Comparison of ENCODE assay signal across 1 cellular context in the genomic region with DNA sequence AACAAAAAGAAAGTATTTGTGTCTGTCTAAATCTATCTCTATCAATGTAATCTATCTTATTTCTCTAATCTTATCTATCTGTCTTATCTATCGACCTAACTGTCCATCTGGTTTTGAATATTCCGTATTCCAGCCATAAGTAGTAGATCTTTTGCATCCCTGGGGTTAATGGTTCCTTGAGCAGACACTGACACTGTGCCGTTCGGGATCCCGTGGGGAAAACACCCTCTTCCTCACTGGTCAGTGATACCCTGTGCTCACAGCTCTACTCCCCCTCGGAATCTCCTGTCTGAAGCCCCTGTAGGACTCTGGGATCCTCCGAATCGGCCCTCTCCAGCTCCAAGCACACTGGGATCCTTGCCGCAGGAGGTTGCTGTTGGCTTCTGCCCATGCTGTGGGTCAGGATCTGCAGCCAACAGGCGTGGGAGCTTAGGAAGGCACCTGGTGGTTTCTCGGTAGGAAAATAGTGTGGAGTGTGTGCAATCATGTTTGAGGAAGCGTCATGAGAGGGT.
TF ChIP-seq lines count a peak whose summit lies in the region.

No MANE protein-coding gene starts in this region.

TF ChIP-seq in IMR-90, 13 proteins besides CTCF, POLR2A, EP300 and RAD21:
- TF ChIP-seq RFX5 (IDR thresholded peaks at IDR 0.05; ENCODE audit: low read depth, low read length) (no peak), NFE2L2 (IDR thresholded peaks at IDR 0.05; ENCODE audit: low read depth, low read length) (no peak), FOS (IDR thresholded peaks at IDR 0.05; ENCODE audit: low read depth, low read length) (no peak), MXI1 (IDR thresholded peaks at IDR 0.05; ENCODE audit: borderline replicate concordance, low read depth, low read length) (no peak), CEBPB (IDR thresholded peaks at IDR 0.05; ENCODE audit: low read depth, low read length) (no peak), RCOR1 (IDR thresholded peaks at IDR 0.05; ENCODE audit: insufficient replicate concordance, low read length) (no peak), SMC3 (IDR thresholded peaks at IDR 0.05; ENCODE audit: low read depth, low read length) (no peak), MAZ (IDR thresholded peaks at IDR 0.05; ENCODE audit: borderline replicate concordance, low read depth, low read length) (no peak), BHLHE40 (IDR thresholded peaks at IDR 0.05; ENCODE audit: low read depth, low read length) (no peak), MAFK (IDR thresholded peaks at IDR 0.05; ENCODE audit: low read depth, low read length) (no peak), CHD1 (IDR thresholded peaks at IDR 0.05; ENCODE audit: low read depth, low read length) (no peak)
- TF ChIP-seq, protein P1, sequence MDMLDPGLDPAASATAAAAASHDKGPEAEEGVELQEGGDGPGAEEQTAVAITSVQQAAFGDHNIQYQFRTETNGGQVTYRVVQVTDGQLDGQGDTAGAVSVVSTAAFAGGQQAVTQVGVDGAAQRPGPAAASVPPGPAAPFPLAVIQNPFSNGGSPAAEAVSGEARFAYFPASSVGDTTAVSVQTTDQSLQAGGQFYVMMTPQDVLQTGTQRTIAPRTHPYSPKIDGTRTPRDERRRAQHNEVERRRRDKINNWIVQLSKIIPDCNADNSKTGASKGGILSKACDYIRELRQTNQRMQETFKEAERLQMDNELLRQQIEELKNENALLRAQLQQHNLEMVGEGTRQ (IDR thresholded peaks at IDR 0.05; ENCODE audit: low read depth, low read length): no peak
- TF ChIP-seq, protein P2, sequence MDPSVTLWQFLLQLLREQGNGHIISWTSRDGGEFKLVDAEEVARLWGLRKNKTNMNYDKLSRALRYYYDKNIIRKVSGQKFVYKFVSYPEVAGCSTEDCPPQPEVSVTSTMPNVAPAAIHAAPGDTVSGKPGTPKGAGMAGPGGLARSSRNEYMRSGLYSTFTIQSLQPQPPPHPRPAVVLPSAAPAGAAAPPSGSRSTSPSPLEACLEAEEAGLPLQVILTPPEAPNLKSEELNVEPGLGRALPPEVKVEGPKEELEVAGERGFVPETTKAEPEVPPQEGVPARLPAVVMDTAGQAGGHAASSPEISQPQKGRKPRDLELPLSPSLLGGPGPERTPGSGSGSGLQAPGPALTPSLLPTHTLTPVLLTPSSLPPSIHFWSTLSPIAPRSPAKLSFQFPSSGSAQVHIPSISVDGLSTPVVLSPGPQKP (IDR thresholded peaks at IDR 0.05; ENCODE audit: borderline replicate concordance, low read depth, low read length): no peak
